In genomic region chrX:17376381-17377046, GRCh38 we compare ENCODE assay signal across 8 cellular contexts. TPM values are rescaled to one million over a fixed set of nuclear protein-coding genes. Genes with fewer than 3 reads are reported as not detected.
DNase-seq lines count a peak whose midpoint lies in the region; ATAC-seq and TF ChIP-seq lines count a peak whose summit lies in the region.

No MANE protein-coding gene starts in this region.

- no peaks in the 10 kb centered on the region for H3F3A ChIP-seq in SK-N-SH (replicated peaks; ENCODE audit: insufficient read depth)

- H3K9ac ChIP-seq in SK-N-SH (peak overlapping the region; percentile 58), skeletal muscle satellite cell (ENCODE audit: low read depth, low read length) (no peak overlapping the region)

- H3K4me1 ChIP-seq in HAP-1 (no peaks in the 10 kb centered on the region; the same call in 1 of the 2 replicates), SK-N-SH (ENCODE audit: control insufficient read depth in 1 of 2, insufficient read depth in 2 of 2, low read depth in 1 of 2, low read length in 1 of 2) (peaks cover 0 to 10% of the 10 kb centered on the region in 2 experiments; a peak in 1 of 4 replicates), heart right ventricle (peaks cover 0 to 7% (median 0%) of the 10 kb centered on the region in 9 donors), skeletal muscle satellite cell (ENCODE audit: control insufficient read depth, insufficient read depth, low read length) (no peaks in the 10 kb centered on the region)

- no peak for TF ChIP-seq EP300 in SK-N-SH (IDR thresholded peaks at IDR 0.05; ENCODE audit: borderline replicate concordance in 1 of 2, low read depth in 1 of 2, low read length in 1 of 2)

- DNase-seq in HAP-1 (ENCODE audit: low spot score in 2 of 2) (no peak), SK-N-SH (no peak), heart right ventricle (peak in 1 of 2 donors; percentile 6), DMS79 (lab: John Stamatoyannopoulos, UW) (no peak), NCI-H1436 (lab: John Stamatoyannopoulos, UW) (no peak)

- H3K4me2 ChIP-seq in SK-N-SH (peak overlapping the region; percentile 83), skeletal muscle satellite cell (ENCODE audit: low read length) (peak overlapping the region; percentile 88)

- H3K9me3 ChIP-seq in HAP-1: no peaks in the 10 kb centered on the region
- no peaks in the 10 kb centered on the region for H3K9me3 ChIP-seq in SK-N-SH
- peaks cover 0 to 14% (median 0%) of the 10 kb centered on the region in 11 donors for H3K9me3 ChIP-seq in heart right ventricle
- no peaks in the 10 kb centered on the region for H3K9me3 ChIP-seq in skeletal muscle satellite cell (replicated peaks; ENCODE audit: low read length)

- H4K20me1 ChIP-seq in SK-N-SH (ENCODE audit: insufficient read depth): no peaks in the 10 kb centered on the region

- CTCF ChIA-PET in SK-N-SH (lab: Yijun Ruan, JAX): interaction anchor here (1.1 to 1.4 kb wide), 3 partner anchors 31 to 494 kb away, joined by 3 to 5 read pairs (median 3); no protein-coding TSS in a partner anchor

- POLR2A ChIA-PET in SK-N-SH (lab: Yijun Ruan, JAX): no interaction called here

- no peaks in the 10 kb centered on the region for H3K36me3 ChIP-seq in HAP-1 (replicated peaks)
- H3K36me3 ChIP-seq in SK-N-SH (replicated peaks in 1 of 2; ENCODE audit: control insufficient read depth in 1 of 2, insufficient read depth in 2 of 2, low read length in 1 of 2): no peaks in the 10 kb centered on the region
- no peaks in the 10 kb centered on the region for H3K36me3 ChIP-seq in heart right ventricle
- no peaks in the 10 kb centered on the region for H3K36me3 ChIP-seq in skeletal muscle satellite cell (ENCODE audit: insufficient read depth, low read length)

- H3K4me3 ChIP-seq in HAP-1: peak overlapping the region; percentile 29
- H3K4me3 ChIP-seq in SK-N-SH (ENCODE audit: low read depth in 2 of 2, low read length in 1 of 2): peak overlapping the region; percentile 53 to 59
- peak overlapping the region; percentile 9 to 60 (median 58) for H3K4me3 ChIP-seq in heart right ventricle
- H3K4me3 ChIP-seq in skeletal muscle satellite cell (ENCODE audit: low read length): peak overlapping the region; percentile 66

- intact Hi-C loops in heart right ventricle (cut with DNase I): loop anchor here in 7 of 10 donors (5.0 to 10.0 kb wide), 8 partner anchors 132 to 316 kb away; no protein-coding TSS in a partner anchor

- H3K27me3 ChIP-seq in HAP-1 (ENCODE audit: low read depth) (peaks cover 64% of the 10 kb centered on the region), SK-N-SH (ENCODE audit: insufficient read depth) (peaks cover 4% of the 10 kb centered on the region; the same call in 1 of the 2 replicates), heart right ventricle (peaks cover 0 to 64% (median 0%) of the 10 kb centered on the region in 7 donors), skeletal muscle satellite cell (ENCODE audit: control insufficient read depth, insufficient read depth, low read length) (peaks cover 27% of the 10 kb centered on the region)

- ATAC-seq in heart right ventricle (no peak), HG03159 (IDR thresholded peaks at IDR 0.05; ENCODE audit: unreplicated experiment) (no peak), GM19455 (IDR thresholded peaks at IDR 0.05; ENCODE audit: unreplicated experiment) (no peak)

- TF ChIP-seq CTCF in SK-N-SH (IDR thresholded peaks at IDR 0.05): 0 out of 2 replicates have a peak, but pooled peaks have one; percentile 13
- TF ChIP-seq CTCF in heart right ventricle (IDR thresholded peaks at IDR 0.05): no peak

- in situ Hi-C loops in HAP-1 (cut with MboI; ENCODE audit: low sequenced_read_pairs): loop anchor here (5.0 kb wide), 1 partner anchor 146 kb away; no protein-coding TSS in a partner anchor

- H3K9me2 ChIP-seq in SK-N-SH: no peaks in the 10 kb centered on the region

- no peak for TF ChIP-seq RAD21 in SK-N-SH (IDR thresholded peaks at IDR 0.05; ENCODE audit: low read length)

- WGBS in SK-N-SH (ENCODE audit: low lambda C conversion rate): under 1% methylated on average over 17 of the region's 37 CpGs
- 0 to 2% methylated on average over 24 to 37 of the region's 37 CpGs for WGBS in heart right ventricle, 2 donors

- H3K27ac ChIP-seq in SK-N-SH (ENCODE audit: low read depth in 2 of 2, low read length in 1 of 2) (no peak overlapping the region), heart right ventricle (peak overlapping the region in 3 of 10 donors; percentile 4 to 30 (median 9))

- H3K79me2 ChIP-seq in SK-N-SH (ENCODE audit: insufficient read depth): peaks cover 16% of the 10 kb centered on the region

- H2AFZ ChIP-seq in SK-N-SH (ENCODE audit: low read depth): peak overlapping the region; percentile 58; the same call in 1 of the 2 replicates

TF ChIP-seq in SK-N-SH, 30 proteins besides CTCF, POLR2A, EP300 and RAD21:
- no peak for TF ChIP-seq USF1 (IDR thresholded peaks at IDR 0.05; ENCODE audit: borderline replicate concordance, low read depth)
- no peak for TF ChIP-seq NFIC (IDR thresholded peaks at IDR 0.05; ENCODE audit: borderline replicate concordance)
- no peak for TF ChIP-seq FOXJ3 (CRISPR knock-in tag; IDR thresholded peaks at IDR 0.05)
- no peak for TF ChIP-seq MEF2A (IDR thresholded peaks at IDR 0.05; ENCODE audit: borderline replicate concordance, low read depth)
- no peak for TF ChIP-seq YY1 (IDR thresholded peaks at IDR 0.05; ENCODE audit: low read depth)
- TF ChIP-seq TCF12 (IDR thresholded peaks at IDR 0.05): no peak
- no peak for TF ChIP-seq PBX3 (IDR thresholded peaks at IDR 0.05)
- no peak for TF ChIP-seq RXRA (IDR thresholded peaks at IDR 0.05; ENCODE audit: borderline replicate concordance, low read depth)
- TF ChIP-seq FOXM1 (IDR thresholded peaks at IDR 0.05; ENCODE audit: low read depth): no peak
- TF ChIP-seq USF2 (IDR thresholded peaks at IDR 0.05; ENCODE audit: borderline replicate concordance, low read depth, low read length): no peak
- no peak for TF ChIP-seq ELF1 (IDR thresholded peaks at IDR 0.05)
- no peak for TF ChIP-seq MAX (IDR thresholded peaks at IDR 0.05; ENCODE audit: low read depth)
- no peak for TF ChIP-seq TAF1 (IDR thresholded peaks at IDR 0.05; ENCODE audit: borderline replicate concordance, low read depth, low read length)
- no peak for TF ChIP-seq FOSL2 (IDR thresholded peaks at IDR 0.05; ENCODE audit: borderline replicate concordance, low read depth)
- TF ChIP-seq SMC3 (IDR thresholded peaks at IDR 0.05; ENCODE audit: low read depth, low read length): no peak
- TF ChIP-seq RCOR1 (IDR thresholded peaks at IDR 0.05; ENCODE audit: low read length): no peak
- no peak for TF ChIP-seq POLR2AphosphoS5 (IDR thresholded peaks at IDR 0.05; ENCODE audit: low read depth, low read length)
- TF ChIP-seq EZH2phosphoT487 (IDR thresholded peaks at IDR 0.05; ENCODE audit: borderline replicate concordance, low read depth): no peak
- TF ChIP-seq SIN3A (IDR thresholded peaks at IDR 0.05; ENCODE audit: borderline replicate concordance, low read depth, low read length): no peak

RNA-seq across cellular contexts. Expression of gene NHS, which starts 1.5 kb away (rescaled TPM):
- polyA plus RNA-seq in SK-N-SH (2012; rRNA removed): 1.0 and 1.2 TPM in 2 replicates
- 0.82 and 0.84 TPM in 2 replicates for polyA plus RNA-seq in SK-N-SH (2012; cell fraction: cytosol; rRNA removed)
- 2.7 and 3.6 TPM in 2 replicates for polyA plus RNA-seq in SK-N-SH (2012; cell fraction: nucleus; rRNA removed)
- total RNA-seq in heart right ventricle: 1 to 10 TPM in 8 of 10 donors, under 1 TPM in 2; 0.78 to 2.7 (median 1.3) TPM
- under 1 TPM; 0.20 to 0.95 TPM for polyA plus RNA-seq in heart right ventricle
- total RNA-seq in skeletal muscle satellite cell (2012; rRNA removed): 0.22 and 0.25 TPM in 2 replicates
